Comparison of ENCODE assay signal across 20 cellular contexts in the genomic region with DNA sequence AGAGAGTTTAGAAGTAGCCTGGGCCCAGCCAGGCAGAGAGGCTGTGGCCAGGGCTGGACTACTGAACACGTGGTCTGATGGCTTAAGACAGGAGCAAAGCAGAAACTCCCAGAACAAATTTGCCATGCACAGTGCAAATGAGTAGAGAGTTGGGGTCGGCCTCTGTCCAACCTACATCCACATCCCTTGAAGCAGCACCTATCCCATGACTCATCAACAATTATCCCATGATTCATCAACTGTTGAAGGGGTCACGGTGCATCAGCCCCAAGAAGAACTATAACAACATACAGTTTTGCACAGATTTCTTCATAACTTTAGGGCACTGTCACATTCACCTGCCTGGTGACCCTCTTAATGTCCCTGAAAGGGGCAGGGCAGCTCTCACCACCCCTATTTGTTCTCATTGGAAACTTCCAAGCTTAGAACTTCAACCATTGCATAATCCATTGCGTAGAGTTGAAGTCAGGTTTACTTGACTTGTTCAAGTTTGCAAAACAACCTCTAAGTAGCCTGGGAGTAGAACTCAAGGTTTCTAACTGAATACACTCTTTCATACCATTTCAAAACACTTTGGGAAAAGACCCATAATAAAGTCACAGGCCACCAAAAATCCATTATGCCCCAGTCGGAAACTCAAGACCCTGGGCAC.
A peak's percentile ranks its signal among the peaks of the same experiment; 100 is the strongest.
DNase-seq lines count a peak whose midpoint lies in the region; ATAC-seq, FAIRE-seq and TF ChIP-seq lines count a peak whose summit lies in the region.
"Had no signal": no experiment of that assay in that cellular context is flagged by ENCODE, and none has a peak within 500 bp of the region (broad histone marks: within the 10 kb centered on the region; RNA-seq: fewer than 3 reads in every experiment).

No MANE protein-coding gene starts in this region.

- intact Hi-C loops in left lung (cut with DNase I): no loop called here
- intact Hi-C loops in heart left ventricle (cut with DNase I): no loop called here

- TF ChIP-seq POLR2A in tibial nerve (IDR thresholded peaks at IDR 0.05) (no peak), heart left ventricle (IDR thresholded peaks at IDR 0.05) (no peak)

- ATAC-seq in left lung: peak; percentile 23
- ATAC-seq in GM18502 (IDR thresholded peaks at IDR 0.05; ENCODE audit: poor library complexity, unreplicated experiment): no peak
- ATAC-seq in heart left ventricle: no peak
- ATAC-seq: activated CD8-positive, alpha-beta T cell treated with anti-CD3 and anti-CD28 coated beads for 36 hours; left ventricle myocardium superior had no signal

- whole genome bisulfite sequencing in tibial nerve, 2 donors: 75 to 80% methylated on average over 5 of the region's 5 CpGs
- 90 to 98% (median 94%) methylated on average over 5 of the region's 5 CpGs for whole genome bisulfite sequencing in heart left ventricle, 4 donors

- DNase-seq in AG04450 (ENCODE audit: low read depth, low spot score) (no peak), HTR-8/SVneo (ENCODE audit: insufficient read length, low spot score) (no peak), astrocyte of the spinal cord (ENCODE audit: low read depth, low spot score) (peak; percentile 55), left lung (no peak), NCI-H345 (lab: John Stamatoyannopoulos, UW) (no peak), tibial nerve (ENCODE audit: low spot score in 2 of 2) (no peak), heart left ventricle (no peak)
- DNase-seq: activated CD8-positive, alpha-beta T cell treated with anti-CD3 and anti-CD28 coated beads for 36 hours; Caco-2; dermis blood vessel endothelial cell; erythroblast; left ventricle myocardium superior; naive B cell; NCI-H2081 treated with DMSO at 0.1 percent for 48 hours; NCI-H69; PC-9 had no signal

- FAIRE-seq in HTR-8/SVneo (lab: Jason Lieb, UNC): peak; percentile 68
- FAIRE-seq: GM18507 had no signal

- TF ChIP-seq CTCF in AG04450 (IDR thresholded peaks at IDR 0.05; ENCODE audit: low read depth, low read length) (no peak), astrocyte of the spinal cord (IDR thresholded peaks at IDR 0.05; ENCODE audit: low read depth, low read length) (no peak), left lung (IDR thresholded peaks at IDR 0.05) (no peak), tibial nerve (IDR thresholded peaks at IDR 0.05) (no peak), heart left ventricle (IDR thresholded peaks at IDR 0.05) (no peak)

- no peaks in the 10 kb centered on the region for H3K9me3 ChIP-seq in AG04450 (ENCODE audit: control insufficient read depth, insufficient read depth, low read length)
- no peaks in the 10 kb centered on the region for H3K9me3 ChIP-seq in left lung
- H3K9me3 ChIP-seq in tibial nerve: no peaks in the 10 kb centered on the region
- H3K9me3 ChIP-seq in heart left ventricle: no peaks in the 10 kb centered on the region
- H3K9me3 ChIP-seq: Caco-2, vagina had no signal

- H3K4me3 ChIP-seq in AG04450 (ENCODE audit: low read depth, low read length): no peak overlapping the region
- H3K4me3 ChIP-seq in astrocyte of the spinal cord (ENCODE audit: low read depth, low read length): no peak overlapping the region
- H3K4me3 ChIP-seq in left lung: peak overlapping the region in 1 of 2 donors; percentile 14
- H3K4me3 ChIP-seq in tibial nerve: no peak overlapping the region
- no peak overlapping the region for H3K4me3 ChIP-seq in heart left ventricle
- H3K4me3 ChIP-seq: PC-9, vagina had no signal

- no peaks in the 10 kb centered on the region for H3K27me3 ChIP-seq in AG04450 (ENCODE audit: control insufficient read depth, insufficient read depth, low read length)
- H3K27me3 ChIP-seq in left lung: peaks cover 7 to 43% of the 10 kb centered on the region in 2 donors
- no peaks in the 10 kb centered on the region for H3K27me3 ChIP-seq in tibial nerve
- H3K27me3 ChIP-seq in heart left ventricle: peaks cover 0 to 24% (median 0%) of the 10 kb centered on the region in 9 donors
- H3K27me3 ChIP-seq: vagina had no signal

- CTCF ChIA-PET in AG04450 (lab: Charles Lee): interaction anchor here (0.6 to 1.1 kb wide), 2 partner anchors 16 to 56 kb away, joined by 3 read pairs; no protein-coding TSS in a partner anchor

- no peak for TF ChIP-seq EP300 in tibial nerve (IDR thresholded peaks at IDR 0.05)

- in situ Hi-C loops in astrocyte of the spinal cord (cut with HindIII; ENCODE audit: low sequenced_read_pairs): no loop called here

- H3K4me1 ChIP-seq in left lung (no peaks in the 10 kb centered on the region), tibial nerve (peaks cover 0 to 50% (median 7%) of the 10 kb centered on the region in 4 donors), heart left ventricle (peaks cover 0 to 31% (median 21%) of the 10 kb centered on the region in 12 donors)

- POLR2A ChIA-PET in AG04450 (lab: Yijun Ruan, JAX): interaction anchor here (0.6 to 5.4 kb wide), 10 partner anchors 21 to 1012 kb away, joined by 3 to 50 read pairs (median 3); partner anchors contain the start of gene CDH11

- H3K36me3 ChIP-seq in left lung: no peaks in the 10 kb centered on the region
- H3K36me3 ChIP-seq in tibial nerve: no peaks in the 10 kb centered on the region
- no peaks in the 10 kb centered on the region for H3K36me3 ChIP-seq in heart left ventricle
- H3K36me3 ChIP-seq: vagina had no signal

- H3K27ac ChIP-seq in AG04450 (ENCODE audit: low read depth, low read length) (peak overlapping the region; percentile 87), left lung (peak overlapping the region in 1 of 2 donors; percentile 72), tibial nerve (peak overlapping the region in 2 of 4 donors; percentile 46 to 79), heart left ventricle (peak overlapping the region in 1 of 12 donors; percentile 34)
- H3K27ac ChIP-seq: PC-9, VCaP had no signal
